Comparison of ENCODE assay signal across 8 cellular contexts in genomic region chr5:98933446-98934072, GRCh38. TPM values are rescaled to one million over a fixed set of nuclear protein-coding genes. Genes with fewer than 3 reads are reported as not detected.
A peak's percentile ranks its signal among the peaks of the same experiment; 100 is the strongest.
DNase-seq lines count a peak whose midpoint lies in the region; ATAC-seq, FAIRE-seq and TF ChIP-seq lines count a peak whose summit lies in the region.

No MANE protein-coding gene starts in this region.

- DNase-seq in GM12892 (ENCODE audit: insufficient read length) (no peak), MV-4-11 (lab: John Stamatoyannopoulos, UW) (peak; percentile 88), globus pallidus (ENCODE audit: low spot score) (peak; percentile 15), activated gamma-delta T cell treated with Interleukin-2 at 50 U/mL for 16 hours (no peak), RCC 7860 (ENCODE audit: low spot score) (no peak)

- peak; percentile 29 for ATAC-seq in GM21515 (IDR thresholded peaks at IDR 0.05; ENCODE audit: unreplicated experiment)
- ATAC-seq in HG03045 (IDR thresholded peaks at IDR 0.05; ENCODE audit: unreplicated experiment): no peak
- no peak for ATAC-seq in HG03039 (IDR thresholded peaks at IDR 0.05; ENCODE audit: unreplicated experiment)

- FAIRE-seq in GM12892 (lab: Jason Lieb, UNC) (peak; percentile 76), RCC 7860 (lab: Jason Lieb, UNC) (no peak)

- TF ChIP-seq POLR2A in GM12892 (IDR thresholded peaks at IDR 0.05; ENCODE audit: low read depth, low read length): no peak; the same call in 1 of the 2 replicates

RNA-seq across cellular contexts. Expression of gene CHD1, which starts 4.8 kb away (rescaled TPM):
- polyA plus RNA-seq in GM12892 (2012; ENCODE audit: missing spikeins): 29.0 TPM

Comparison
In these comparisons a context has a peak if more than half of its experiments do, and no peak if none do; other contexts are left out.
1. DNase-seq: peak in MV-4-11 (single experiment) and globus pallidus (single experiment); none in GM12892 (single experiment), activated gamma-delta T cell treated with Interleukin-2 at 50 U/mL for 16 hours (single experiment) and RCC 7860 (single experiment).